ENCODE assay signal across 19 cellular contexts in genomic region chr14:101194356-101195308, GRCh38.
DNase-seq lines count a peak whose midpoint lies in the region; ATAC-seq lines count a peak whose summit lies in the region.
"Had no signal": no experiment of that assay in that cellular context is flagged by ENCODE, and none has a peak within 500 bp of the region (broad histone marks: within the 10 kb centered on the region; RNA-seq: fewer than 3 reads in every experiment).

No MANE protein-coding gene starts in this region.

- no peaks in the 10 kb centered on the region for H3K4me1 Mint-ChIP-seq in activated CD8-positive, alpha-beta T cell treated with anti-CD3 and anti-CD28 coated beads, Interleukin-2, amount 10 ng/mL, durations not matched to agents 7 days and 5 days (ENCODE audit: low read depth)
- H3K4me1 Mint-ChIP-seq: immature natural killer cell had no signal

- no peak for ATAC-seq in activated CD8-positive, alpha-beta T cell treated with anti-CD3 and anti-CD28 coated beads, Interleukin-2, amount 10 ng/mL, durations not matched to agents 7 days and 5 days

- CTCF ChIA-PET in activated CD8-positive, alpha-beta T cell treated with anti-CD3 and anti-CD28 coated beads, Interleukin-2, amount 10 ng/mL, durations not matched to agents 7 days and 5 days (lab: Charles Lee) = no interaction called here

- no peaks in the 10 kb centered on the region for H3K9me3 Mint-ChIP-seq in activated CD8-positive, alpha-beta T cell treated with anti-CD3 and anti-CD28 coated beads, Interleukin-2, amount 10 ng/mL, durations not matched to agents 7 days and 5 days (ENCODE audit: insufficient read depth)
- H3K9me3 Mint-ChIP-seq: activated naive CD4-positive, alpha-beta T cell treated with anti-CD3 and anti-CD28 coated beads for 36 hours; HFFc6; immature natural killer cell; T-helper 2 cell treated with Interferon-gamma antibody and Interleukin-4, amounts not matched to agents 5 μg/mL and 100 μg/mL, for 36 hours had no signal

- H3K36me3 Mint-ChIP-seq in activated CD8-positive, alpha-beta T cell treated with anti-CD3 and anti-CD28 coated beads, Interleukin-2, amount 10 ng/mL, durations not matched to agents 7 days and 5 days (ENCODE audit: low read depth) = no peaks in the 10 kb centered on the region
- H3K36me3 Mint-ChIP-seq: immature natural killer cell had no signal

- no peaks in the 10 kb centered on the region for H3K27me3 Mint-ChIP-seq in activated CD8-positive, alpha-beta T cell treated with anti-CD3 and anti-CD28 coated beads, Interleukin-2, amount 10 ng/mL, durations not matched to agents 7 days and 5 days (ENCODE audit: low read depth)

- no peak overlapping the region for H3K27ac Mint-ChIP-seq in activated CD8-positive, alpha-beta T cell treated with anti-CD3 and anti-CD28 coated beads, Interleukin-2, amount 10 ng/mL, durations not matched to agents 7 days and 5 days
- H3K27ac Mint-ChIP-seq: activated naive CD4-positive, alpha-beta T cell treated with anti-CD3 and anti-CD28 coated beads for 36 hours; HFFc6; immature natural killer cell; T-helper 2 cell treated with Interferon-gamma antibody and Interleukin-4, amounts not matched to agents 5 μg/mL and 100 μg/mL, for 36 hours had no signal

- DNase-seq in NCI-H510A (lab: John Stamatoyannopoulos, UW) (peak; percentile 51), NCI-H510A treated with DMSO at 0.1 percent for 48 hours (lab: John Stamatoyannopoulos, UW) (no peak), NCI-H146 treated with DMSO at 0.1 percent for 48 hours (lab: John Stamatoyannopoulos, UW; ENCODE audit: unreplicated experiment) (peak; percentile 86), islet precursor cell (peak; percentile 51), pons (ENCODE audit: low spot score) (no peak), NCI-H226 (no peak)
- DNase-seq in stimulated activated CD8-positive, alpha-beta memory T cell treated with anti-CD3 and anti-CD28 coated beads, Interleukin-4, amount 100 ng/mL, for 48 hours = peak; percentile 7
- DNase-seq in activated CD8-positive, alpha-beta T cell treated with anti-CD3 and anti-CD28 coated beads, Interleukin-2, amount 10 ng/mL, durations not matched to agents 7 days and 5 days = no peak
- DNase-seq: activated CD4-positive, CD25-positive, alpha-beta regulatory T cell; activated naive CD4-positive, alpha-beta T cell treated with anti-CD3 and anti-CD28 coated beads for 36 hours; anterior cingulate cortex; C1 segment of cervical spinal cord; cerebellar nuclear complex; effector memory CD4-positive, alpha-beta T cell; HFFc6; immature natural killer cell; Karpas-422; NCI-H524 had no signal

- no peak overlapping the region for H3K4me3 Mint-ChIP-seq in activated CD8-positive, alpha-beta T cell treated with anti-CD3 and anti-CD28 coated beads, Interleukin-2, amount 10 ng/mL, durations not matched to agents 7 days and 5 days
- H3K4me3 Mint-ChIP-seq: activated naive CD4-positive, alpha-beta T cell treated with anti-CD3 and anti-CD28 coated beads for 36 hours; HFFc6; immature natural killer cell; T-helper 2 cell treated with Interferon-gamma antibody and Interleukin-4, amounts not matched to agents 5 μg/mL and 100 μg/mL, for 36 hours had no signal

- POLR2A ChIA-PET in activated CD8-positive, alpha-beta T cell treated with anti-CD3 and anti-CD28 coated beads, Interleukin-2, amount 10 ng/mL, durations not matched to agents 7 days and 5 days (lab: Charles Lee) = no interaction called here

Comparison
In these comparisons a context has a peak if more than half of its experiments do, and no peak if none do; other contexts are left out.
1. DNase-seq: peak in NCI-H510A (single experiment), NCI-H146 treated with DMSO at 0.1 percent for 48 hours (single experiment), islet precursor cell (single experiment) and stimulated activated CD8-positive, alpha-beta memory T cell treated with anti-CD3 and anti-CD28 coated beads, Interleukin-4, amount 100 ng/mL, for 48 hours (single experiment); none in NCI-H510A treated with DMSO at 0.1 percent for 48 hours (single experiment), activated CD8-positive, alpha-beta T cell treated with anti-CD3 and anti-CD28 coated beads, Interleukin-2, amount 10 ng/mL, durations not matched to agents 7 days and 5 days (single experiment), pons (single experiment) and NCI-H226 (single experiment).